In genomic region chr19:33052352-33052972, GRCh38 we compare ENCODE assay signal across 10 cellular contexts. TPM values are rescaled to one million over a fixed set of nuclear protein-coding genes. Genes with fewer than 3 reads are reported as not detected.
DNase-seq lines count a peak whose midpoint lies in the region; ATAC-seq, FAIRE-seq and TF ChIP-seq lines count a peak whose summit lies in the region.
"Had no signal": no experiment of that assay in that cellular context is flagged by ENCODE, and none has a peak within 500 bp of the region (broad histone marks: within the 10 kb centered on the region; RNA-seq: fewer than 3 reads in every experiment).

No MANE protein-coding gene starts in this region.

- no peak for FAIRE-seq in frontal cortex (lab: Jason Lieb, UNC)

- peaks cover 33 to 37% of the 10 kb centered on the region in 2 donors for H3K4me1 ChIP-seq in duodenal mucosa (ENCODE audit: control insufficient read depth in 1 of 2, insufficient read depth in 2 of 2, low read length in 2 of 2)

- no peak for ATAC-seq in GM21526 (IDR thresholded peaks at IDR 0.05; ENCODE audit: low FRiP score, unreplicated experiment)

- H3K27ac ChIP-seq in duodenal mucosa (ENCODE audit: low read depth, low read length) = peak overlapping the region; percentile 36

- H3K9me3 ChIP-seq in duodenal mucosa (ENCODE audit: control insufficient read depth in 1 of 2, low read length in 2 of 2) = no peaks in the 10 kb centered on the region

- peak overlapping the region; percentile 52 to 55 for H3K9ac ChIP-seq in duodenal mucosa (ENCODE audit: low read depth in 1 of 2, low read length in 2 of 2)

- DNase-seq in DMS153 (lab: John Stamatoyannopoulos, UW) = peak; percentile 64
- peak; percentile 32 for DNase-seq in NB4 (ENCODE audit: low read depth)
- peak; percentile 71 for DNase-seq in mucosa of gallbladder (ENCODE audit: low spot score)
- DNase-seq in RPMI8226 = no peak
- no peak for DNase-seq in effector CD4-positive, alpha-beta T cell
- no peak for DNase-seq in frontal cortex (ENCODE audit: low spot score in 2 of 2)
- DNase-seq: activated CD4-positive, alpha-beta memory T cell treated with anti-CD3 and anti-CD28 coated beads for 36 hours; stimulated activated CD4-positive, alpha-beta T cell treated with anti-CD3 and anti-CD28 coated beads, Interleukin-12 subunit alpha, Interleukin-12 subunit beta, amount 100 ng/mL, for 4 hours had no signal

- TF ChIP-seq CTCF in NB4 (IDR thresholded peaks at IDR 0.05; ENCODE audit: low read depth, low read length) = no peak

- H3K4me3 ChIP-seq in NB4 (ENCODE audit: low read depth, low read length) (no peak overlapping the region), duodenal mucosa (ENCODE audit: low read depth in 1 of 2, low read length in 2 of 2) (no peak overlapping the region)

- no peaks in the 10 kb centered on the region for H3K27me3 ChIP-seq in duodenal mucosa (ENCODE audit: control insufficient read depth in 1 of 2, insufficient read depth in 2 of 2, low read length in 2 of 2)

- H3K36me3 ChIP-seq in duodenal mucosa (ENCODE audit: control insufficient read depth in 1 of 2, insufficient read depth in 2 of 2, low read length in 2 of 2) = no peaks in the 10 kb centered on the region

- no peak for TF ChIP-seq POLR2A in NB4 (IDR thresholded peaks at IDR 0.05; ENCODE audit: extremely low read depth, insufficient read length)

RNA-seq across cellular contexts. Expression of gene RHPN2, which starts 12.2 kb away (rescaled TPM):
- total RNA-seq in mucosa of gallbladder (50.4 TPM), frontal cortex (1.6 TPM)

RNA-seq across cellular contexts. Expression of gene GPATCH1, which starts 28.5 kb away (rescaled TPM):
- total RNA-seq in mucosa of gallbladder = 7.6 TPM
- 15.5 TPM for total RNA-seq in frontal cortex

Comparison
In these comparisons a context has a peak if more than half of its experiments do, and no peak if none do; other contexts are left out.
1. DNase-seq: peak in DMS153 (single experiment), NB4 (single experiment) and mucosa of gallbladder (single experiment); none in RPMI8226 (single experiment), effector CD4-positive, alpha-beta T cell (single experiment) and frontal cortex (0 of 2).
2. RNA of gene RHPN2, which starts 12.2 kb away (total RNA-seq): 50.4 TPM in mucosa of gallbladder (single experiment); 1.6 TPM in frontal cortex (single experiment); every median in the first group is over 10 times any median in the second.